ENCODE assay signal across 1 cellular context in genomic region chr14:33188880-33189279, GRCh38.
TF ChIP-seq lines count a peak whose summit lies in the region.

No MANE protein-coding gene starts in this region.

TF ChIP-seq in IMR-90, 13 proteins besides CTCF, POLR2A, EP300 and RAD21 (continued from another document):
- TF ChIP-seq ELK1 (IDR thresholded peaks at IDR 0.05; ENCODE audit: borderline replicate concordance, low read depth, low read length) (no peak), CHD1 (IDR thresholded peaks at IDR 0.05; ENCODE audit: low read depth, low read length) (no peak)
